ENCODE assay signal across 14 cellular contexts in the genomic region with DNA sequence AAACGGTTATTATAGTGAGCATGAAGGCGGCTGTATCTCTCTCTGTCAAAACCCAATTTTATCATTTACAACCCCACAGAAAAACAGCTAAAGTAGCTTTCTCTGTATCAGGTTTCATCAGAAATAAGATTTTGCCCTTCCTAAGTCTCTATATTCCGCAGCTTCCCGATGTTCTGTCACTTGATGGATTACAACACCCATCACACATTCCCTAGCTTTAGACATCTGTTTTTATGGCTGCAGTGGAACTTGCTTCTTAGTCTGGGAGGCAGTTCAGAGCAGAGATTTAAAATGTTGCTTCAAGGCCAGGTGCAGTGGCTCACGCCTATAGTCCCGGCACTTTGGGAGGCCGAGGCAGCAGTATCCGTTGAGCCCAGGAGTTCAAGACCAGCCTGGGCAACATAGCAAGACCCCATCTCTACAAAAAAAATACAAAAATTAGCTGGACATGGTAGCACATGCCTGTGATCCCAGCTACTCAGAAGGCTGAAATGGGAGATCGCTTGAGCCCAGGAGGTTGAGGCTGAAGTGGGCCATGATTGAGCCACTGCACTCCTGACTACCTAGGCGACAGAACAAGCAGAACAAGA. TPM values are rescaled to one million over a fixed set of nuclear protein-coding genes. Genes with fewer than 3 reads are reported as not detected.
A peak's percentile ranks its signal among the peaks of the same experiment; 100 is the strongest.
DNase-seq lines count a peak whose midpoint lies in the region; ATAC-seq, FAIRE-seq and TF ChIP-seq lines count a peak whose summit lies in the region.
"Had no signal": no experiment of that assay in that cellular context is flagged by ENCODE, and none has a peak within 500 bp of the region (broad histone marks: within the 10 kb centered on the region; RNA-seq: fewer than 3 reads in every experiment).

No MANE protein-coding gene starts in this region.

- H3K9me3 Mint-ChIP-seq in activated CD4-positive, alpha-beta memory T cell treated with anti-CD3 and anti-CD28 coated beads, Interleukin-2, amount 10 ng/mL, durations not matched to agents 7 days and 5 days, result no peaks in the 10 kb centered on the region
- H3K9me3 Mint-ChIP-seq: central memory CD8-positive, alpha-beta T cell had no signal

- H3K9me3 ChIP-seq in HepG2 (ENCODE audit: low read length) (no peaks in the 10 kb centered on the region), right lobe of liver (no peaks in the 10 kb centered on the region), PC-9 (ENCODE audit: insufficient read depth, low read depth) (no peaks in the 10 kb centered on the region)
- H3K9me3 ChIP-seq: esophagus squamous epithelium had no signal

- no peak for TF ChIP-seq RAD21 in HepG2 (CRISPR knock-in tag; IDR thresholded peaks at IDR 0.05)

- H3K27me3 Mint-ChIP-seq in activated CD4-positive, alpha-beta memory T cell treated with anti-CD3 and anti-CD28 coated beads, Interleukin-2, amount 10 ng/mL, durations not matched to agents 7 days and 5 days, result no peaks in the 10 kb centered on the region
- H3K27me3 Mint-ChIP-seq: central memory CD8-positive, alpha-beta T cell had no signal

- intact Hi-C loops in HepG2 (cut with micrococcal nuclease; ENCODE audit: unreplicated experiment), result no loop called here
- intact Hi-C loops in right lobe of liver (cut with DNase I), result no loop called here
- intact Hi-C loops in PC-9 (cut with micrococcal nuclease; ENCODE audit: unreplicated experiment), result no loop called here

- ATAC-seq in HepG2, result no peak
- no peak for ATAC-seq in right lobe of liver
- ATAC-seq in HG03039 (IDR thresholded peaks at IDR 0.05; ENCODE audit: unreplicated experiment), result no peak

- POLR2A ChIA-PET in HepG2 (lab: Yijun Ruan, JAX), result no interaction called here
- POLR2A ChIA-PET in activated CD4-positive, alpha-beta memory T cell treated with anti-CD3 and anti-CD28 coated beads, Interleukin-2, amount 10 ng/mL, durations not matched to agents 7 days and 5 days (lab: Charles Lee), result interaction anchor here (0.7 to 1.3 kb wide), 3 partner anchors 60 to 512 kb away, joined by 3 to 4 read pairs (median 3); no protein-coding TSS in a partner anchor
- POLR2A ChIA-PET in PC-9 (lab: Charles Lee; ENCODE audit: unreplicated experiment), result no interaction called here

- TF ChIP-seq POLR2A in HepG2 (IDR thresholded peaks at IDR 0.05; ENCODE audit: insufficient read depth in 1 of 2, low read depth in 2 of 2, low read length in 2 of 2), result no peak
- TF ChIP-seq POLR2A in right lobe of liver (IDR thresholded peaks at IDR 0.05), result no peak

- FAIRE-seq in HepG2 (lab: Jason Lieb, UNC), result no peak
- FAIRE-seq in HTR-8/SVneo (lab: Jason Lieb, UNC), result no peak

- CTCF ChIA-PET in HepG2 (lab: Yijun Ruan, JAX; ENCODE audit: low intra/inter-chr PET ratio, low total read pairs) (no interaction called here), PC-9 (lab: Charles Lee) (no interaction called here)
- CTCF ChIA-PET in activated CD4-positive, alpha-beta memory T cell treated with anti-CD3 and anti-CD28 coated beads, Interleukin-2, amount 10 ng/mL, durations not matched to agents 7 days and 5 days (lab: Charles Lee), result interaction anchor here (1.1 to 1.3 kb wide), 2 partner anchors 12 to 15 kb away, joined by 3 to 7 read pairs; no protein-coding TSS in a partner anchor

- DNase-seq in HepG2 (ENCODE audit: low spot score) (no peak), right lobe of liver (no peak), iris pigment epithelial cell (ENCODE audit: low read depth) (peak; percentile 52), HTR-8/SVneo (ENCODE audit: insufficient read length, low spot score) (no peak), DMS 273 (lab: John Stamatoyannopoulos, UW; ENCODE audit: unreplicated experiment) (no peak), PC-9 (no peak)
- no peak for DNase-seq in activated CD4-positive, alpha-beta memory T cell treated with anti-CD3 and anti-CD28 coated beads, Interleukin-2, amount 10 ng/mL, durations not matched to agents 7 days and 5 days
- DNase-seq: activated CD8-positive, alpha-beta memory T cell treated with anti-CD3 and anti-CD28 coated beads, Interleukin-2, amount 50 U/mL, for 48 hours; esophagus squamous epithelium; NCI-H1417 treated with DMSO at 0.1 percent for 48 hours; NK-92 treated with Interleukin-12 subunit alpha and Interleukin-12 subunit beta, amount 100 ng/mL, for 24 hours had no signal

- in situ Hi-C loops in HepG2 (cut with HindIII; ENCODE audit: extremely low pct_ligation_motif_present, low pct_unique_long_range_greater_than_20kb), result no loop called here

- TF ChIP-seq EP300 in HepG2 (IDR thresholded peaks at IDR 0.05; ENCODE audit: low read depth in 2 of 2, low read length in 2 of 2) (no peak), HepG2 (CRISPR knock-in tag; IDR thresholded peaks at IDR 0.05; ENCODE audit: borderline replicate concordance) (no peak)

- 96% methylated on average over 10 of the region's 10 CpGs for WGBS in HepG2 (ENCODE audit: low lambda C conversion rate)
- WGBS in right lobe of liver (ENCODE audit: insufficient coverage, low coverage, low lambda C conversion rate, missing lambda C conversion rate), result 82% methylated on average over 10 of the region's 10 CpGs

- H2AFZ ChIP-seq in HepG2 (ENCODE audit: low read length) (no peak overlapping the region), PC-9 (no peak overlapping the region)

- H3K27me3 ChIP-seq in HepG2 (ENCODE audit: control insufficient read depth in 1 of 2, insufficient read depth in 2 of 2, low read length in 2 of 2) (no peaks in the 10 kb centered on the region), right lobe of liver (no peaks in the 10 kb centered on the region), PC-9 (ENCODE audit: insufficient read depth, low read depth) (peaks cover 18% of the 10 kb centered on the region; the same call in 1 of the 2 replicates)
- H3K27me3 ChIP-seq: esophagus squamous epithelium had no signal

- no peaks in the 10 kb centered on the region; a peak in 1 of 5 replicates for H3K36me3 ChIP-seq in HepG2 (replicated peaks in 1 of 2; ENCODE audit: control insufficient read depth in 1 of 2, insufficient read depth in 2 of 2, low read length in 2 of 2)
- H3K36me3 ChIP-seq in right lobe of liver, result no peaks in the 10 kb centered on the region
- no peaks in the 10 kb centered on the region for H3K36me3 ChIP-seq in PC-9 (ENCODE audit: low read depth)
- H3K36me3 ChIP-seq: esophagus squamous epithelium had no signal

- H4K20me1 ChIP-seq in HepG2 (ENCODE audit: insufficient read depth, low read length), result no peaks in the 10 kb centered on the region
- no peaks in the 10 kb centered on the region for H4K20me1 ChIP-seq in PC-9 (ENCODE audit: insufficient read depth)

- peaks cover 34% of the 10 kb centered on the region for H3K4me1 Mint-ChIP-seq in activated CD4-positive, alpha-beta memory T cell treated with anti-CD3 and anti-CD28 coated beads, Interleukin-2, amount 10 ng/mL, durations not matched to agents 7 days and 5 days

- no peak overlapping the region for H3K4me3 ChIP-seq in HepG2 (replicated peaks in 1 of 3; ENCODE audit: insufficient read depth in 1 of 3, low read depth in 2 of 3, low read length in 3 of 3)
- no peak overlapping the region for H3K4me3 ChIP-seq in right lobe of liver
- no peak overlapping the region for H3K4me3 ChIP-seq in PC-9
- H3K4me3 ChIP-seq: esophagus squamous epithelium, skin epidermis had no signal

- BruUV-seq in HepG2 (replicated peaks; lab: Mats Ljungman, UMichigan), result no TSS peak
- no TSS peak for BruUV-seq in PC-9 (replicated peaks; lab: Mats Ljungman, UMichigan)

- H3K4me3 Mint-ChIP-seq in activated CD4-positive, alpha-beta memory T cell treated with anti-CD3 and anti-CD28 coated beads, Interleukin-2, amount 10 ng/mL, durations not matched to agents 7 days and 5 days, result no peak overlapping the region
- H3K4me3 Mint-ChIP-seq: central memory CD8-positive, alpha-beta T cell had no signal

- no peaks in the 10 kb centered on the region for H3F3A ChIP-seq in PC-9 (ENCODE audit: insufficient read depth, low read depth)

- H3K36me3 Mint-ChIP-seq in activated CD4-positive, alpha-beta memory T cell treated with anti-CD3 and anti-CD28 coated beads, Interleukin-2, amount 10 ng/mL, durations not matched to agents 7 days and 5 days (ENCODE audit: low read depth), result peaks cover 25% of the 10 kb centered on the region

- H3K27ac ChIP-seq in HepG2 (ENCODE audit: extremely low read length, insufficient read depth, low read length), result no peak overlapping the region
- H3K27ac ChIP-seq in right lobe of liver, result no peak overlapping the region
- no peak overlapping the region for H3K27ac ChIP-seq in PC-9

- H3K79me2 ChIP-seq in HepG2 (ENCODE audit: insufficient read depth, low read length), result no peaks in the 10 kb centered on the region
- no peaks in the 10 kb centered on the region for H3K79me2 ChIP-seq in PC-9 (ENCODE audit: low read depth)

- peak overlapping the region; percentile 7 for H3K27ac Mint-ChIP-seq in activated CD4-positive, alpha-beta memory T cell treated with anti-CD3 and anti-CD28 coated beads, Interleukin-2, amount 10 ng/mL, durations not matched to agents 7 days and 5 days

- no peak overlapping the region for H3K9ac ChIP-seq in HepG2 (ENCODE audit: insufficient read depth, low read depth, low read length)

- H3K4me1 ChIP-seq in HepG2 (ENCODE audit: insufficient read depth, low read length) (peaks cover 6% of the 10 kb centered on the region; the same call in 1 of the 2 replicates), right lobe of liver (no peaks in the 10 kb centered on the region), PC-9 (replicated peaks; ENCODE audit: insufficient read depth) (no peaks in the 10 kb centered on the region)

- H3K4me2 ChIP-seq in HepG2 (ENCODE audit: low read depth, low read length) (no peak overlapping the region), PC-9 (no peak overlapping the region)

- TF ChIP-seq CTCF in HepG2 (CRISPR knock-in tag; IDR thresholded peaks at IDR 0.05), result no peak
- no peak for TF ChIP-seq CTCF in right lobe of liver (IDR thresholded peaks at IDR 0.05)
- TF ChIP-seq CTCF in PC-9 (conservative IDR thresholded peaks at IDR 0.05), result no peak

- no peaks in the 10 kb centered on the region for H3K9me2 ChIP-seq in PC-9 (ENCODE audit: insufficient read depth)

RNA-seq across cellular contexts. Expression of a gene that starts 27.6 kb away (rescaled TPM):
- 32.4 and 42.4 TPM in 2 replicates for total RNA-seq in HepG2 (2016; rRNA removed; fragmentation: Illumina TruSeq; extraction: Trizol)
- 21.8 and 24.1 TPM in 2 replicates for total RNA-seq in HepG2 (2016; cell fraction: cytosol; rRNA removed; fragmentation: Illumina TruSeq; extraction: Trizol; ENCODE audit: low read depth)
- total RNA-seq in HepG2 (2016; cell fraction: insoluble cytoplasmic fraction; rRNA removed; fragmentation: Illumina TruSeq; extraction: Trizol), result 31.8 and 34.4 TPM in 2 replicates
- total RNA-seq in HepG2 (2016; cell fraction: membrane; rRNA removed; fragmentation: Illumina TruSeq; extraction: Trizol), result 34.0 and 40.7 TPM in 2 replicates
- 56.5 and 60.0 TPM in 2 replicates for total RNA-seq in HepG2 (2016; cell fraction: nucleus; rRNA removed; fragmentation: Illumina TruSeq; extraction: Trizol)
- 64.7 and 70.2 TPM in 2 replicates for polyA plus RNA-seq in HepG2 (2011; rRNA removed)
- 47.5 and 57.5 TPM in 2 replicates for polyA plus RNA-seq in HepG2 (2011; cell fraction: cytosol; rRNA removed)
- polyA plus RNA-seq in HepG2 (2011; cell fraction: nucleus; rRNA removed), result 59.1 and 68.8 TPM in 2 replicates
- 75.4 and 83.5 TPM in 2 replicates for polyA plus RNA-seq in HepG2 (2012)
- polyA plus RNA-seq in HepG2 (2016; cell fraction: cytosol; fragmentation: Illumina TruSeq; extraction: Trizol; ENCODE audit: low read depth), result 12.3 and 14.4 TPM in 2 replicates
- polyA plus RNA-seq in HepG2 (2016; cell fraction: insoluble cytoplasmic fraction; fragmentation: Illumina TruSeq; extraction: Trizol; ENCODE audit: low read depth), result 34.1 and 37.2 TPM in 2 replicates
- 22.0 and 25.1 TPM in 2 replicates for polyA plus RNA-seq in HepG2 (2016; cell fraction: membrane; fragmentation: Illumina TruSeq; extraction: Trizol; ENCODE audit: low read depth)
- 26.9 and 29.4 TPM in 2 replicates for polyA plus RNA-seq in HepG2 (2016; cell fraction: nucleus; fragmentation: Illumina TruSeq; extraction: Trizol; ENCODE audit: insufficient read depth, low read depth)
- 33.5 and 214 TPM in 2 replicates for polyA minus RNA-seq in HepG2 (2011; rRNA and poly(A)+ RNA removed; ENCODE audit: low replicate concordance)
- 84.8 and 100 TPM in 2 replicates for polyA minus RNA-seq in HepG2 (2011; cell fraction: cytosol; rRNA and poly(A)+ RNA removed)
- 187 and 226 TPM in 2 replicates for polyA minus RNA-seq in HepG2 (2011; cell fraction: nucleus; rRNA and poly(A)+ RNA removed)
- total RNA-seq in right lobe of liver, result 10 to 100 TPM; 41.5 to 74.2 (median 55.8) TPM
- 10 to 100 TPM; 73.1 to 78.3 TPM for total RNA-seq in activated CD4-positive, alpha-beta memory T cell treated with anti-CD3 and anti-CD28 coated beads, Interleukin-2, amount 10 ng/mL, durations not matched to agents 7 days and 5 days
- total RNA-seq in PC-9 (2021), result 4.2 and 5.3 TPM in 2 replicates
